9 cellular contexts compared by ENCODE assay signal in genomic region chr11:32333335-32333991, GRCh38.
DNase-seq lines count a peak whose midpoint lies in the region; ATAC-seq, FAIRE-seq and TF ChIP-seq lines count a peak whose summit lies in the region.
"Had no signal": no experiment of that assay in that cellular context is flagged by ENCODE, and none has a peak within 500 bp of the region (broad histone marks: within the 10 kb centered on the region; RNA-seq: fewer than 3 reads in every experiment).

No MANE protein-coding gene starts in this region.

- peaks cover 39% of the 10 kb centered on the region for H3K27me3 ChIP-seq in HUES64 (ENCODE audit: insufficient read depth, low read length)
- no peaks in the 10 kb centered on the region for H3K27me3 ChIP-seq in vagina

- no peak overlapping the region for H3K27ac Mint-ChIP-seq in activated naive CD4-positive, alpha-beta T cell treated with anti-CD3 and anti-CD28 coated beads, Interleukin-2, amount 10 ng/mL, durations not matched to agents 7 days and 5 days

- H3K36me3 ChIP-seq in HUES64 (ENCODE audit: insufficient read depth, low read length) (no peaks in the 10 kb centered on the region), vagina (no peaks in the 10 kb centered on the region)

- intact Hi-C loops in vagina (cut with DNase I) = no loop called here

- no peak for TF ChIP-seq CTCF in vagina (IDR thresholded peaks at IDR 0.05)

- peaks cover 55% of the 10 kb centered on the region for H3K27me3 Mint-ChIP-seq in activated naive CD4-positive, alpha-beta T cell treated with anti-CD3 and anti-CD28 coated beads, Interleukin-2, amount 10 ng/mL, durations not matched to agents 7 days and 5 days

- peak overlapping the region; percentile 51 for H3K9ac ChIP-seq in HUES64 (ENCODE audit: low read depth, low read length)

- no peaks in the 10 kb centered on the region for H3K36me3 Mint-ChIP-seq in activated naive CD4-positive, alpha-beta T cell treated with anti-CD3 and anti-CD28 coated beads, Interleukin-2, amount 10 ng/mL, durations not matched to agents 7 days and 5 days

- peak in 10 of 14 donors; percentile 2 to 51 (median 20) for DNase-seq in C1 segment of cervical spinal cord (lab: John Stamatoyannopoulos, UW)
- DNase-seq in activated naive CD4-positive, alpha-beta T cell treated with anti-CD3 and anti-CD28 coated beads, Interleukin-2, amount 10 ng/mL, durations not matched to agents 7 days and 5 days = peak; percentile 49
- peak; percentile 33 for DNase-seq in globus pallidus (ENCODE audit: low spot score)
- DNase-seq in nucleus accumbens (lab: John Stamatoyannopoulos, UW) = peak in 42 of 56 donors; percentile 1 to 66 (median 23)
- no peak for DNase-seq in vagina (ENCODE audit: extremely low spot score in 2 of 2)
- no peak for DNase-seq in HTR-8/SVneo (ENCODE audit: insufficient read length, low spot score)

- H3K4me3 ChIP-seq in HUES64 (ENCODE audit: low read length) (peak overlapping the region; percentile 61), vagina (peak overlapping the region; percentile 37 to 38)

- H3K9me3 ChIP-seq in HUES64 (ENCODE audit: insufficient read depth, low read depth, low read length) = peaks cover 8% of the 10 kb centered on the region
- H3K9me3 ChIP-seq in vagina = no peaks in the 10 kb centered on the region

- no peak for FAIRE-seq in HTR-8/SVneo (lab: Jason Lieb, UNC)

- H3K27ac ChIP-seq in HUES64 (ENCODE audit: low read depth, low read length) (no peak overlapping the region), vagina (peak overlapping the region; percentile 63)
- H3K27ac ChIP-seq: epithelial cell of prostate had no signal

- 3% methylated on average over 57 of the region's 57 CpGs for WGBS in HUES64

- peaks cover 19% of the 10 kb centered on the region for H3K4me1 Mint-ChIP-seq in activated naive CD4-positive, alpha-beta T cell treated with anti-CD3 and anti-CD28 coated beads, Interleukin-2, amount 10 ng/mL, durations not matched to agents 7 days and 5 days

- TF ChIP-seq POLR2A in vagina (IDR thresholded peaks at IDR 0.05) = no peak

- H3K4me3 Mint-ChIP-seq in activated naive CD4-positive, alpha-beta T cell treated with anti-CD3 and anti-CD28 coated beads, Interleukin-2, amount 10 ng/mL, durations not matched to agents 7 days and 5 days = peak overlapping the region; percentile 59

- peaks cover 4% of the 10 kb centered on the region for H3K9me3 Mint-ChIP-seq in activated naive CD4-positive, alpha-beta T cell treated with anti-CD3 and anti-CD28 coated beads, Interleukin-2, amount 10 ng/mL, durations not matched to agents 7 days and 5 days

- ATAC-seq in HG03039 (IDR thresholded peaks at IDR 0.05; ENCODE audit: unreplicated experiment) = no peak

- CTCF ChIA-PET in activated naive CD4-positive, alpha-beta T cell treated with anti-CD3 and anti-CD28 coated beads, Interleukin-2, amount 10 ng/mL, durations not matched to agents 7 days and 5 days (lab: Charles Lee) = interaction anchor here (0.6 to 1.4 kb wide), 6 partner anchors 10 to 427 kb away, joined by 3 to 7 read pairs (median 4); no protein-coding TSS in a partner anchor

- H3K4me1 ChIP-seq in HUES64 (ENCODE audit: insufficient read depth, low read length) (peaks cover 4% of the 10 kb centered on the region; the same call in 1 of the 2 replicates), vagina (peaks cover 12% of the 10 kb centered on the region)

Comparison
In these comparisons a context has a peak if more than half of its experiments do, and no peak if none do; other contexts are left out.
1. DNase-seq: peak in C1 segment of cervical spinal cord (10 of 14), activated naive CD4-positive, alpha-beta T cell treated with anti-CD3 and anti-CD28 coated beads, Interleukin-2, amount 10 ng/mL, durations not matched to agents 7 days and 5 days (single experiment), globus pallidus (single experiment) and nucleus accumbens (42 of 56); none in vagina (0 of 2) and HTR-8/SVneo (single experiment).